ENCODE assay signal across 1 cellular context in the genomic region with DNA sequence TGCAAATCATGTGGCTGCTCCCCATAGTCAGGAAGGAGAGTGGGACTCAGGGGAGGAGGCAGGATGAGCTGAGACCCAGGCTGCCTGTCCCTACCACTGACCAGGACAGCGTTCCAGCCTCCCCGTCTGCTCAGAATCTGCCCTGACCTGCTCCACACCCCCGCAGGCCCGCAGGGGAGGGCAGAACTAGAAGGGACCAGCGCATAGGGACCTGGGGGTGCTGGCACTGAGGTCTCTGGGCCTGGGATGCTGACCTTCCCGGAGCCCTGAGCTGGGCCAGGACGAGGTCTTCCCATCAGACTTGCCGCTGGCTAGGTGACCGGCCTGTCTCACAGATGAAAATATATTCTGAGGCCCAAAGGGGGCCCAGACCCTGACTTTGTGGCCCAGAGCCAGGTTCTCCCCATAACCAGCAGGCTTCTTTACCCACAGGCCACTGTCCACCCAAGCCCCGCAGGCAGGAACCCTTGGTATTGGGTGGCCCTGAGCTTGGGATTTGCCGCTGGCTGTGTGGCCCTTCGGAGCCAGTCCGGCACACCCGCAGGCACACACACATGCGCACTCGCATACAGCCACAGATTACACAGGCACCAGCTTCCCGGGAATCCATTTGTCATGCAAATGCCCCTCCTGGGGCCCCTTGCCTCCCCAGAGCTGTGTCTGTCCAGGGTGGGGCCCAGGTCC.
TF ChIP-seq lines count a peak whose summit lies in the region.

No MANE protein-coding gene starts in this region.

TF ChIP-seq in HepG2, 621 proteins besides CTCF, POLR2A, EP300 and RAD21 (continued from another document and continues in another):
- TF ChIP-seq, protein P1, sequence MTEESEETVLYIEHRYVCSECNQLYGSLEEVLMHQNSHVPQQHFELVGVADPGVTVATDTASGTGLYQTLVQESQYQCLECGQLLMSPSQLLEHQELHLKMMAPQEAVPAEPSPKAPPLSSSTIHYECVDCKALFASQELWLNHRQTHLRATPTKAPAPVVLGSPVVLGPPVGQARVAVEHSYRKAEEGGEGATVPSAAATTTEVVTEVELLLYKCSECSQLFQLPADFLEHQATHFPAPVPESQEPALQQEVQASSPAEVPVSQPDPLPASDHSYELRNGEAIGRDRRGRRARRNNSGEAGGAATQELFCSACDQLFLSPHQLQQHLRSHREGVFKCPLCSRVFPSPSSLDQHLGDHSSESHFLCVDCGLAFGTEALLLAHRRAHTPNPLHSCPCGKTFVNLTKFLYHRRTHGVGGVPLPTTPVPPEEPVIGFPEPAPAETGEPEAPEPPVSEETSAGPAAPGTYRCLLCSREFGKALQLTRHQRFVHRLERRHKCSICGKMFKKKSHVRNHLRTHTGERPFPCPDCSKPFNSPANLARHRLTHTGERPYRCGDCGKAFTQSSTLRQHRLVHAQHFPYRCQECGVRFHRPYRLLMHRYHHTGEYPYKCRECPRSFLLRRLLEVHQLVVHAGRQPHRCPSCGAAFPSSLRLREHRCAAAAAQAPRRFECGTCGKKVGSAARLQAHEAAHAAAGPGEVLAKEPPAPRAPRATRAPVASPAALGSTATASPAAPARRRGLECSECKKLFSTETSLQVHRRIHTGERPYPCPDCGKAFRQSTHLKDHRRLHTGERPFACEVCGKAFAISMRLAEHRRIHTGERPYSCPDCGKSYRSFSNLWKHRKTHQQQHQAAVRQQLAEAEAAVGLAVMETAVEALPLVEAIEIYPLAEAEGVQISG (CRISPR knock-in tag; IDR thresholded peaks at IDR 0.05), result peak; percentile 33
- TF ChIP-seq, protein P2, sequence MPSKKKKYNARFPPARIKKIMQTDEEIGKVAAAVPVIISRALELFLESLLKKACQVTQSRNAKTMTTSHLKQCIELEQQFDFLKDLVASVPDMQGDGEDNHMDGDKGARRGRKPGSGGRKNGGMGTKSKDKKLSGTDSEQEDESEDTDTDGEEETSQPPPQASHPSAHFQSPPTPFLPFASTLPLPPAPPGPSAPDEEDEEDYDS (CRISPR knock-in tag; IDR thresholded peaks at IDR 0.05), result peak; percentile 62; the same call in 1 of the 2 replicates
- TF ChIP-seq WIZ (CRISPR knock-in tag; IDR thresholded peaks at IDR 0.05) (0 out of 2 replicates have a peak, but pooled peaks have one; percentile 9), ZNF563 (CRISPR knock-in tag; IDR thresholded peaks at IDR 0.05) (peak; percentile 50; the same call in 1 of the 2 replicates), ZKSCAN8 (CRISPR knock-in tag; IDR thresholded peaks at IDR 0.05; ENCODE audit: borderline replicate concordance) (no peak), ZNF670 (CRISPR knock-in tag; IDR thresholded peaks at IDR 0.05; ENCODE audit: borderline replicate concordance) (0 out of 2 replicates have a peak, but pooled peaks have one; percentile 68), TEAD3 (CRISPR knock-in tag; optimal IDR thresholded peaks at IDR 0.05; ENCODE audit: borderline replicate concordance) (peak; percentile 31), ZNF430 (CRISPR knock-in tag; IDR thresholded peaks at IDR 0.05) (no peak), MEIS2 (CRISPR knock-in tag; IDR thresholded peaks at IDR 0.05) (peak; percentile 36; the same call in 1 of the 2 replicates), MED1 (CRISPR knock-in tag; IDR thresholded peaks at IDR 0.05) (peak; percentile 73), YY1 (IDR thresholded peaks at IDR 0.05; ENCODE audit: insufficient read depth, insufficient replicate concordance, low read depth, low read length) (peak; percentile 38), ZBTB3 (CRISPR knock-in tag; IDR thresholded peaks at IDR 0.05; ENCODE audit: borderline replicate concordance, low read depth) (peak; percentile 79; the same call in 1 of the 2 replicates), ZSCAN29 (CRISPR knock-in tag; conservative IDR thresholded peaks at IDR 0.05) (no peak), ZNF501 (CRISPR knock-in tag; IDR thresholded peaks at IDR 0.05) (peak; percentile 34), MIER3 (CRISPR knock-in tag; IDR thresholded peaks at IDR 0.05; ENCODE audit: borderline replicate concordance) (no peak), HDAC1 (CRISPR knock-in tag; IDR thresholded peaks at IDR 0.05) (peak; percentile 82), ZNF468 (CRISPR knock-in tag; IDR thresholded peaks at IDR 0.05) (no peak), RBM39 (IDR thresholded peaks at IDR 0.05; ENCODE audit: low read depth, low read length, poor library complexity, severe bottlenecking) (no peak), ZNF724P (CRISPR knock-in tag; IDR thresholded peaks at IDR 0.05; ENCODE audit: borderline replicate concordance) (no peak), GABPB1 (CRISPR knock-in tag; IDR thresholded peaks at IDR 0.05) (0 out of 2 replicates have a peak, but pooled peaks have one; percentile 29), RBFOX2 (IDR thresholded peaks at IDR 0.05; ENCODE audit: low read depth, low read length) (peak; percentile 21; the same call in 1 of the 2 replicates), FOXK1 (CRISPR knock-in tag; IDR thresholded peaks at IDR 0.05; ENCODE audit: borderline replicate concordance, low read depth) (no peak), ZNF790 (CRISPR knock-in tag; IDR thresholded peaks at IDR 0.05; ENCODE audit: borderline replicate concordance) (peak; percentile 26; the same call in 1 of the 2 replicates), ZNF350 (CRISPR knock-in tag; IDR thresholded peaks at IDR 0.05; ENCODE audit: borderline replicate concordance, low read depth) (peak; percentile 9; the same call in 1 of the 2 replicates), SMAD9 (CRISPR knock-in tag; IDR thresholded peaks at IDR 0.05) (no peak), POLR2AphosphoS5 (IDR thresholded peaks at IDR 0.05; ENCODE audit: low read depth, low read length) (peak; percentile 17; the same call in 1 of the 2 replicates), SOX6 (IDR thresholded peaks at IDR 0.05) (no peak), SOX6 (CRISPR knock-in tag; IDR thresholded peaks at IDR 0.05) (peak; percentile 94), MAFK (conservative IDR thresholded peaks at IDR 0.05 in 1 of 2, IDR thresholded peaks at IDR 0.05 in 1 of 2; ENCODE audit: low read length in 2 of 2) (no peak), TAF1 (CRISPR knock-in tag; IDR thresholded peaks at IDR 0.05) (peak; percentile 45; the same call in 1 of the 2 replicates), ZFY (CRISPR knock-in tag; IDR thresholded peaks at IDR 0.05) (peak; percentile 45; the same call in 1 of the 2 replicates)
- TF ChIP-seq, protein P3, sequence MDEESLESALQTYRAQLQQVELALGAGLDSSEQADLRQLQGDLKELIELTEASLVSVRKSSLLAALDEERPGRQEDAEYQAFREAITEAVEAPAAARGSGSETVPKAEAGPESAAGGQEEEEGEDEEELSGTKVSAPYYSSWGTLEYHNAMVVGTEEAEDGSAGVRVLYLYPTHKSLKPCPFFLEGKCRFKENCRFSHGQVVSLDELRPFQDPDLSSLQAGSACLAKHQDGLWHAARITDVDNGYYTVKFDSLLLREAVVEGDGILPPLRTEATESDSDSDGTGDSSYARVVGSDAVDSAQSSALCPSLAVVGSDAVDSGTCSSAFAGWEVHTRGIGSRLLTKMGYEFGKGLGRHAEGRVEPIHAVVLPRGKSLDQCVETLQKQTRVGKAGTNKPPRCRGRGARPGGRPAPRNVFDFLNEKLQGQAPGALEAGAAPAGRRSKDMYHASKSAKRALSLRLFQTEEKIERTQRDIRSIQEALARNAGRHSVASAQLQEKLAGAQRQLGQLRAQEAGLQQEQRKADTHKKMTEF (CRISPR knock-in tag; IDR thresholded peaks at IDR 0.05), result peak; percentile 56; the same call in 1 of the 2 replicates
- TF ChIP-seq, protein P4, sequence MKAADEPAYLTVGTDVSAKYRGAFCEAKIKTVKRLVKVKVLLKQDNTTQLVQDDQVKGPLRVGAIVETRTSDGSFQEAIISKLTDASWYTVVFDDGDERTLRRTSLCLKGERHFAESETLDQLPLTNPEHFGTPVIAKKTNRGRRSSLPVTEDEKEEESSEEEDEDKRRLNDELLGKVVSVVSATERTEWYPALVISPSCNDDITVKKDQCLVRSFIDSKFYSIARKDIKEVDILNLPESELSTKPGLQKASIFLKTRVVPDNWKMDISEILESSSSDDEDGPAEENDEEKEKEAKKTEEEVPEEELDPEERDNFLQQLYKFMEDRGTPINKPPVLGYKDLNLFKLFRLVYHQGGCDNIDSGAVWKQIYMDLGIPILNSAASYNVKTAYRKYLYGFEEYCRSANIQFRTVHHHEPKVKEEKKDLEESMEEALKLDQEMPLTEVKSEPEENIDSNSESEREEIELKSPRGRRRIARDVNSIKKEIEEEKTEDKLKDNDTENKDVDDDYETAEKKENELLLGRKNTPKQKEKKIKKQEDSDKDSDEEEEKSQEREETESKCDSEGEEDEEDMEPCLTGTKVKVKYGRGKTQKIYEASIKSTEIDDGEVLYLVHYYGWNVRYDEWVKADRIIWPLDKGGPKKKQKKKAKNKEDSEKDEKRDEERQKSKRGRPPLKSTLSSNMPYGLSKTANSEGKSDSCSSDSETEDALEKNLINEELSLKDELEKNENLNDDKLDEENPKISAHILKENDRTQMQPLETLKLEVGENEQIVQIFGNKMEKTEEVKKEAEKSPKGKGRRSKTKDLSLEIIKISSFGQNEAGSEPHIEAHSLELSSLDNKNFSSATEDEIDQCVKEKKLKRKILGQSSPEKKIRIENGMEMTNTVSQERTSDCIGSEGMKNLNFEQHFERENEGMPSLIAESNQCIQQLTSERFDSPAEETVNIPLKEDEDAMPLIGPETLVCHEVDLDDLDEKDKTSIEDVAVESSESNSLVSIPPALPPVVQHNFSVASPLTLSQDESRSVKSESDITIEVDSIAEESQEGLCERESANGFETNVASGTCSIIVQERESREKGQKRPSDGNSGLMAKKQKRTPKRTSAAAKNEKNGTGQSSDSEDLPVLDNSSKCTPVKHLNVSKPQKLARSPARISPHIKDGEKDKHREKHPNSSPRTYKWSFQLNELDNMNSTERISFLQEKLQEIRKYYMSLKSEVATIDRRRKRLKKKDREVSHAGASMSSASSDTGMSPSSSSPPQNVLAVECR (CRISPR knock-in tag; IDR thresholded peaks at IDR 0.05; ENCODE audit: borderline replicate concordance), result peak; percentile 13; the same call in 1 of the 2 replicates
- TF ChIP-seq, protein P5, sequence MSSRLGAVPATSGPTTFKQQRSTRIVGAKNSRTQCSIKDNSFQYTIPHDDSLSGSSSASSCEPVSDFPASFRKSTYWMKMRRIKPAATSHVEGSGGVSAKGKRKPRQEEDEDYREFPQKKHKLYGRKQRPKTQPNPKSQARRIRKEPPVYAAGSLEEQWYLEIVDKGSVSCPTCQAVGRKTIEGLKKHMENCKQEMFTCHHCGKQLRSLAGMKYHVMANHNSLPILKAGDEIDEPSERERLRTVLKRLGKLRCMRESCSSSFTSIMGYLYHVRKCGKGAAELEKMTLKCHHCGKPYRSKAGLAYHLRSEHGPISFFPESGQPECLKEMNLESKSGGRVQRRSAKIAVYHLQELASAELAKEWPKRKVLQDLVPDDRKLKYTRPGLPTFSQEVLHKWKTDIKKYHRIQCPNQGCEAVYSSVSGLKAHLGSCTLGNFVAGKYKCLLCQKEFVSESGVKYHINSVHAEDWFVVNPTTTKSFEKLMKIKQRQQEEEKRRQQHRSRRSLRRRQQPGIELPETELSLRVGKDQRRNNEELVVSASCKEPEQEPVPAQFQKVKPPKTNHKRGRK (CRISPR knock-in tag; IDR thresholded peaks at IDR 0.05), result peak; percentile 53; the same call in 1 of the 2 replicates
- TF ChIP-seq, protein P6, sequence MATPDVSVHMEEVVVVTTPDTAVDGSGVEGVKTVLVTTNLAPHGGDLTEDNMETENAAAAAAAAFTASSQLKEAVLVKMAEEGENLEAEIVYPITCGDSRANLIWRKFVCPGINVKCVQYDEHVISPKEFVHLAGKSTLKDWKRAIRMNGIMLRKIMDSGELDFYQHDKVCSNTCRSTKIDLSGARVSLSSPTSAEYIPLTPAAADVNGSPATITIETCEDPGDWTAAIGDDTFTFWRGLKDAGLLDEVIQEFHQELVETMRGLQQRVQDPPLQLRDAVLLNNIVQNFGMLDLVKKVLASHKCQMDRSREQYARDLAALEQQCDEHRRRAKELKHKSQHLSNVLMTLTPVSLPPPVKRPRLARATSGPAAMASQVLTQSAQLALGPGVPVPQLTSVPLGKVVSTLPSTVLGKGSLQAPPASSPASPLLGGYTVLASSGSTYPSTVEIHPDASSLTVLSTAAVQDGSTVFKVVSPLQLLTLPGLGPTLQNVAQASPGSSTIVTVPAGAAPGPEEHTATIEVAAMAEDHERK (CRISPR knock-in tag; IDR thresholded peaks at IDR 0.05; ENCODE audit: low read depth), result no peak
- TF ChIP-seq, protein P7, sequence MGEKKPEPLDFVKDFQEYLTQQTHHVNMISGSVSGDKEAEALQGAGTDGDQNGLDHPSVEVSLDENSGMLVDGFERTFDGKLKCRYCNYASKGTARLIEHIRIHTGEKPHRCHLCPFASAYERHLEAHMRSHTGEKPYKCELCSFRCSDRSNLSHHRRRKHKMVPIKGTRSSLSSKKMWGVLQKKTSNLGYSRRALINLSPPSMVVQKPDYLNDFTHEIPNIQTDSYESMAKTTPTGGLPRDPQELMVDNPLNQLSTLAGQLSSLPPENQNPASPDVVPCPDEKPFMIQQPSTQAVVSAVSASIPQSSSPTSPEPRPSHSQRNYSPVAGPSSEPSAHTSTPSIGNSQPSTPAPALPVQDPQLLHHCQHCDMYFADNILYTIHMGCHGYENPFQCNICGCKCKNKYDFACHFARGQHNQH (CRISPR knock-in tag; IDR thresholded peaks at IDR 0.05), result peak; percentile 55
- TF ChIP-seq, protein P8, sequence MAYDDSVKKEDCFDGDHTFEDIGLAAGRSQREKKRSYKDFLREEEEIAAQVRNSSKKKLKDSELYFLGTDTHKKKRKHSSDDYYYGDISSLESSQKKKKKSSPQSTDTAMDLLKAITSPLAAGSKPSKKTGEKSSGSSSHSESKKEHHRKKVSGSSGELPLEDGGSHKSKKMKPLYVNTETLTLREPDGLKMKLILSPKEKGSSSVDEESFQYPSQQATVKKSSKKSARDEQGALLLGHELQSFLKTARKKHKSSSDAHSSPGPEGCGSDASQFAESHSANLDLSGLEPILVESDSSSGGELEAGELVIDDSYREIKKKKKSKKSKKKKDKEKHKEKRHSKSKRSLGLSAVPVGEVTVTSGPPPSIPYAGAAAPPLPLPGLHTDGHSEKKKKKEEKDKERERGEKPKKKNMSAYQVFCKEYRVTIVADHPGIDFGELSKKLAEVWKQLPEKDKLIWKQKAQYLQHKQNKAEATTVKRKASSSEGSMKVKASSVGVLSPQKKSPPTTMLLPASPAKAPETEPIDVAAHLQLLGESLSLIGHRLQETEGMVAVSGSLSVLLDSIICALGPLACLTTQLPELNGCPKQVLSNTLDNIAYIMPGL (CRISPR knock-in tag; IDR thresholded peaks at IDR 0.05; ENCODE audit: borderline replicate concordance in 1 of 2, low read depth in 1 of 2), result 0 out of 4 replicates have a peak, but pooled peaks of 1 of the 2 experiments have one; percentile 36
- TF ChIP-seq, protein P9, sequence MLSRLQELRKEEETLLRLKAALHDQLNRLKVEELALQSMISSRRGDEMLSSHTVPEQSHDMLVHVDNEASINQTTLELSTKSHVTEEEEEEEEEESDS (CRISPR knock-in tag; IDR thresholded peaks at IDR 0.05; ENCODE audit: borderline replicate concordance), result no peak
- TF ChIP-seq, protein P10, sequence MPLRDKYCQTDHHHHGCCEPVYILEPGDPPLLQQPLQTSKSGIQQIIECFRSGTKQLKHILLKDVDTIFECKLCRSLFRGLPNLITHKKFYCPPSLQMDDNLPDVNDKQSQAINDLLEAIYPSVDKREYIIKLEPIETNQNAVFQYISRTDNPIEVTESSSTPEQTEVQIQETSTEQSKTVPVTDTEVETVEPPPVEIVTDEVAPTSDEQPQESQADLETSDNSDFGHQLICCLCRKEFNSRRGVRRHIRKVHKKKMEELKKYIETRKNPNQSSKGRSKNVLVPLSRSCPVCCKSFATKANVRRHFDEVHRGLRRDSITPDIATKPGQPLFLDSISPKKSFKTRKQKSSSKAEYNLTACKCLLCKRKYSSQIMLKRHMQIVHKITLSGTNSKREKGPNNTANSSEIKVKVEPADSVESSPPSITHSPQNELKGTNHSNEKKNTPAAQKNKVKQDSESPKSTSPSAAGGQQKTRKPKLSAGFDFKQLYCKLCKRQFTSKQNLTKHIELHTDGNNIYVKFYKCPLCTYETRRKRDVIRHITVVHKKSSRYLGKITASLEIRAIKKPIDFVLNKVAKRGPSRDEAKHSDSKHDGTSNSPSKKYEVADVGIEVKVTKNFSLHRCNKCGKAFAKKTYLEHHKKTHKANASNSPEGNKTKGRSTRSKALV (CRISPR knock-in tag; IDR thresholded peaks at IDR 0.05), result 0 out of 2 replicates have a peak, but pooled peaks have one; percentile 23
